8 cellular contexts compared by ENCODE assay signal in genomic region chr9:129437626-129438323, GRCh38.
DNase-seq lines count a peak whose midpoint lies in the region; ATAC-seq and TF ChIP-seq lines count a peak whose summit lies in the region.

No MANE protein-coding gene starts in this region.

- H3K23ac ChIP-seq in IMR-90 (ENCODE audit: low read depth, low read length), result peak overlapping the region; percentile 14; the same call in 1 of the 2 replicates

- peaks cover 13% of the 10 kb centered on the region; the same call in 1 of the 2 replicates for H3K27me3 ChIP-seq in IMR-90 (ENCODE audit: control insufficient read depth, insufficient read depth, low read length)

- H3K4me3 Mint-ChIP-seq in immature natural killer cell, result peak overlapping the region; percentile 24 to 67 (median 62)
- peak overlapping the region; percentile 84 for H3K4me3 Mint-ChIP-seq in stimulated activated effector memory CD8-positive, alpha-beta T cell treated with anti-CD3 and anti-CD28 coated beads, Interleukin-12 subunit alpha, Interleukin-12 subunit beta, amount 100 ng/mL, for 72 hours

- H3K4me1 ChIP-seq in IMR-90 (ENCODE audit: control insufficient read depth, insufficient read depth, low read length), result peaks cover 11% of the 10 kb centered on the region; the same call in 1 of the 2 replicates

- in situ Hi-C loops in IMR-90 (cut with MboI; ENCODE audit: low sequenced_read_pairs), result no loop called here

- H3K4me1 Mint-ChIP-seq in immature natural killer cell, result peaks cover 28 to 47% of the 10 kb centered on the region in 2 donors
- H3K4me1 Mint-ChIP-seq in stimulated activated effector memory CD8-positive, alpha-beta T cell treated with anti-CD3 and anti-CD28 coated beads, Interleukin-12 subunit alpha, Interleukin-12 subunit beta, amount 100 ng/mL, for 72 hours, result peaks cover 32% of the 10 kb centered on the region

- WGBS in IMR-90 (ENCODE audit: extremely low coverage in 2 of 2, insufficient read length in 1 of 2), 2 experiments, result 42% methylated on average over 12 of the region's 25 CpGs; no CpG with 5 or more reads in 1 of the 2 experiments

- H2AFZ ChIP-seq in IMR-90 (replicated peaks; ENCODE audit: low read length, poor library complexity), result peak overlapping the region; percentile 85

- no TSS peak for BruUV-seq in IMR-90 (replicated peaks; lab: Mats Ljungman, UMichigan)

- H3K27ac Mint-ChIP-seq in immature natural killer cell, result no peak overlapping the region
- H3K27ac Mint-ChIP-seq in stimulated activated effector memory CD8-positive, alpha-beta T cell treated with anti-CD3 and anti-CD28 coated beads, Interleukin-12 subunit alpha, Interleukin-12 subunit beta, amount 100 ng/mL, for 72 hours, result peak overlapping the region; percentile 20

- TF ChIP-seq POLR2A in IMR-90 (IDR thresholded peaks at IDR 0.05; ENCODE audit: low read depth, low read length), result no peak

- H4K5ac ChIP-seq in IMR-90 (ENCODE audit: low read depth, low read length), result peak overlapping the region; percentile 6; the same call in 1 of the 2 replicates

- H3K4me2 ChIP-seq in IMR-90 (ENCODE audit: low read depth, low read length), result peak overlapping the region; percentile 67; the same call in 1 of the 2 replicates

- peak overlapping the region; percentile 1; the same call in 1 of the 2 replicates for H3K18ac ChIP-seq in IMR-90 (ENCODE audit: low read depth, low read length)

- POLR2A ChIA-PET in IMR-90 (lab: Charles Lee; ENCODE audit: unreplicated experiment), result no interaction called here

- H3K36me3 Mint-ChIP-seq in immature natural killer cell, result no peaks in the 10 kb centered on the region
- no peaks in the 10 kb centered on the region for H3K36me3 Mint-ChIP-seq in stimulated activated effector memory CD8-positive, alpha-beta T cell treated with anti-CD3 and anti-CD28 coated beads, Interleukin-12 subunit alpha, Interleukin-12 subunit beta, amount 100 ng/mL, for 72 hours

- peak overlapping the region; percentile 43 for H3K14ac ChIP-seq in IMR-90 (replicated peaks; ENCODE audit: low read depth, low read length)

- no peak overlapping the region for H2BK15ac ChIP-seq in IMR-90 (ENCODE audit: low read depth, low read length)

- peaks cover 8% of the 10 kb centered on the region for H3K9me3 ChIP-seq in IMR-90 (ENCODE audit: control insufficient read depth, insufficient read depth, low read length)

- peak overlapping the region; percentile 7 for H2BK120ac ChIP-seq in IMR-90 (ENCODE audit: low read depth, low read length)

- TF ChIP-seq CTCF in IMR-90 (conservative IDR thresholded peaks at IDR 0.05; ENCODE audit: low read depth, low read length), result no peak

- H2AK5ac ChIP-seq in IMR-90 (ENCODE audit: low read depth, low read length), result peak overlapping the region; percentile 22; the same call in 1 of the 2 replicates

- H4K20me1 ChIP-seq in IMR-90 (ENCODE audit: insufficient read depth, low read length), result no peaks in the 10 kb centered on the region

- CTCF ChIA-PET in IMR-90 (lab: Yijun Ruan, JAX), result no interaction called here

- no peaks in the 10 kb centered on the region for H3K79me1 ChIP-seq in IMR-90 (ENCODE audit: low read depth in 1 of 2, low read length in 2 of 2)

- no peak; the same call in 1 of the 2 replicates for ATAC-seq in IMR-90 (ENCODE audit: low read depth)
- peak; percentile 22 for ATAC-seq in stimulated activated effector memory CD8-positive, alpha-beta T cell treated with anti-CD3 and anti-CD28 coated beads, Interleukin-12 subunit alpha, Interleukin-12 subunit beta, amount 100 ng/mL, for 72 hours
- ATAC-seq in GM21367 (IDR thresholded peaks at IDR 0.05; ENCODE audit: unreplicated experiment), result no peak
- no peak for ATAC-seq in HG03565 (IDR thresholded peaks at IDR 0.05; ENCODE audit: unreplicated experiment)
- no peak for ATAC-seq in HG02678 (IDR thresholded peaks at IDR 0.05; ENCODE audit: unreplicated experiment)

- dilution Hi-C loops in IMR-90 (cut with HindIII; ENCODE audit: low sequenced_read_pairs, unreplicated experiment), result no loop called here

- peak overlapping the region; percentile 50 to 78; a peak in 2 of 4 replicates for H4K8ac ChIP-seq in IMR-90 (ENCODE audit: low read depth in 2 of 2, low read length in 2 of 2)

- H3K27ac ChIP-seq in IMR-90 (ENCODE audit: insufficient read depth, low read length), result peak overlapping the region; percentile 51
- H3K27ac ChIP-seq in angular gyrus (ENCODE audit: low read depth, low read length), result peak overlapping the region; percentile 97

- no peaks in the 10 kb centered on the region for H3K36me3 ChIP-seq in IMR-90 (ENCODE audit: control insufficient read depth, insufficient read depth, low read length)

- no peak for DNase-seq in IMR-90
- no peak for DNase-seq in immature natural killer cell
- DNase-seq in stimulated activated effector memory CD8-positive, alpha-beta T cell treated with anti-CD3 and anti-CD28 coated beads, Interleukin-12 subunit alpha, Interleukin-12 subunit beta, amount 100 ng/mL, for 72 hours (ENCODE audit: low spot score in 2 of 2), result no peak
- no peak for DNase-seq in SKM-1 treated with dmso at 0.1 percent for 144 hours (lab: John Stamatoyannopoulos, UW; ENCODE audit: unreplicated experiment)

- H3K9me3 Mint-ChIP-seq in immature natural killer cell, result no peaks in the 10 kb centered on the region
- no peaks in the 10 kb centered on the region for H3K9me3 Mint-ChIP-seq in stimulated activated effector memory CD8-positive, alpha-beta T cell treated with anti-CD3 and anti-CD28 coated beads, Interleukin-12 subunit alpha, Interleukin-12 subunit beta, amount 100 ng/mL, for 72 hours

- peak overlapping the region; percentile 50; the same call in 1 of the 2 replicates for H4K91ac ChIP-seq in IMR-90 (ENCODE audit: insufficient read depth, low read depth, low read length)

- H2AK9ac ChIP-seq in IMR-90 (replicated peaks; ENCODE audit: low read depth, low read length, poor library complexity), result peak overlapping the region; percentile 84

- no peaks in the 10 kb centered on the region for H3K9me1 ChIP-seq in IMR-90 (ENCODE audit: insufficient read depth, low read length)

- peak overlapping the region; percentile 28; the same call in 1 of the 2 replicates for H2BK20ac ChIP-seq in IMR-90 (ENCODE audit: low read depth, low read length)

- intact Hi-C loops in IMR-90 (cut with micrococcal nuclease), result no loop called here

- no peak for TF ChIP-seq RAD21 in IMR-90 (IDR thresholded peaks at IDR 0.05; ENCODE audit: low read length)

- H3K4ac ChIP-seq in IMR-90 (ENCODE audit: low read depth, low read length), result peak overlapping the region; percentile 72

- no peak overlapping the region for H3K56ac ChIP-seq in IMR-90 (ENCODE audit: extremely low read depth, insufficient read depth, low read length)

- H2BK5ac ChIP-seq in IMR-90 (ENCODE audit: low read depth, low read length, poor library complexity, severe bottlenecking), result no peak overlapping the region

- H3K9ac ChIP-seq in IMR-90 (ENCODE audit: low read depth, low read length), result peak overlapping the region; percentile 56; the same call in 1 of the 2 replicates

- H3K27me3 Mint-ChIP-seq in immature natural killer cell (ENCODE audit: low read depth in 3 of 3), result peaks cover 19 to 42% (median 34%) of the 10 kb centered on the region in 3 donors

- H3K4me3 ChIP-seq in IMR-90 (ENCODE audit: insufficient read depth, low read depth, low read length), result peak overlapping the region; percentile 51

TF ChIP-seq in IMR-90, 13 proteins besides CTCF, POLR2A, EP300 and RAD21:
- no peak for TF ChIP-seq SMC3 (IDR thresholded peaks at IDR 0.05; ENCODE audit: low read depth, low read length)
- no peak for TF ChIP-seq NFE2L2 (IDR thresholded peaks at IDR 0.05; ENCODE audit: low read depth, low read length)
- no peak for TF ChIP-seq MAFK (IDR thresholded peaks at IDR 0.05; ENCODE audit: low read depth, low read length)
- TF ChIP-seq RFX5 (IDR thresholded peaks at IDR 0.05; ENCODE audit: low read depth, low read length), result no peak
- no peak for TF ChIP-seq CHD1 (IDR thresholded peaks at IDR 0.05; ENCODE audit: low read depth, low read length)
- no peak for TF ChIP-seq USF2 (IDR thresholded peaks at IDR 0.05; ENCODE audit: low read depth, low read length)
- TF ChIP-seq BHLHE40 (IDR thresholded peaks at IDR 0.05; ENCODE audit: low read depth, low read length), result no peak
- no peak for TF ChIP-seq CEBPB (IDR thresholded peaks at IDR 0.05; ENCODE audit: low read depth, low read length)
- TF ChIP-seq FOS (IDR thresholded peaks at IDR 0.05; ENCODE audit: low read depth, low read length), result no peak
- no peak for TF ChIP-seq ELK1 (IDR thresholded peaks at IDR 0.05; ENCODE audit: borderline replicate concordance, low read depth, low read length)
- no peak for TF ChIP-seq MAZ (IDR thresholded peaks at IDR 0.05; ENCODE audit: borderline replicate concordance, low read depth, low read length)
- TF ChIP-seq MXI1 (IDR thresholded peaks at IDR 0.05; ENCODE audit: borderline replicate concordance, low read depth, low read length), result no peak
